Comparison of ENCODE assay signal across 7 cellular contexts in genomic region chr2:181803903-181804799, GRCh38.
DNase-seq lines count a peak whose midpoint lies in the region; ATAC-seq, FAIRE-seq and TF ChIP-seq lines count a peak whose summit lies in the region.
"Not testable (repeated sequence)": the region's sequence is repeated elsewhere in the genome, so short reads cannot be mapped to it uniquely, and the experiment has no call there.

No MANE protein-coding gene starts in this region.

- not testable (repeated sequence) for FAIRE-seq in RCC 7860 (lab: Jason Lieb, UNC)

- peak overlapping the region; percentile 95 for H2BK15ac ChIP-seq in mesenchymal stem cell (ENCODE audit: low read depth, poor library complexity, severe bottlenecking)

- not testable (repeated sequence) for TF ChIP-seq CTCF in WTC11 (IDR thresholded peaks at IDR 0.05); endodermal cell (conservative IDR thresholded peaks at IDR 0.05)

- not testable (repeated sequence) for H3K4me2 ChIP-seq in mesenchymal stem cell (ENCODE audit: low read length, poor library complexity, severe bottlenecking)

- H3K4me1 Mint-ChIP-seq in WTC11 = peaks cover 17% of the 10 kb centered on the region
- not testable (repeated sequence) for H3K4me1 Mint-ChIP-seq in endodermal cell

- peak overlapping the region; percentile 40; the same call in 1 of the 2 replicates for H3K9ac ChIP-seq in ES-I3 (ENCODE audit: low read depth, low read length)
- not testable (repeated sequence) for H3K9ac ChIP-seq in endodermal cell (ENCODE audit: extremely low read depth, low read length, poor library complexity, severe bottlenecking); iPS-20b (ENCODE audit: low read depth, low read length); mesenchymal stem cell (ENCODE audit: low read length)

- not testable (repeated sequence) for H3K27ac ChIP-seq in endodermal cell (ENCODE audit: low read depth, low read length); iPS-20b (ENCODE audit: low read length)
- peak overlapping the region; percentile 50 for H3K27ac ChIP-seq in mesenchymal stem cell (ENCODE audit: low read length, poor library complexity, severe bottlenecking)

- peak overlapping the region in 1 of 2 experiments; percentile 89 for H3K14ac ChIP-seq in mesenchymal stem cell (ENCODE audit: low read length in 2 of 2)

- not testable (repeated sequence) for H3K79me1 ChIP-seq in mesenchymal stem cell (replicated peaks; ENCODE audit: low read length, poor library complexity, severe bottlenecking)

- H3K27me3 Mint-ChIP-seq in WTC11 (ENCODE audit: low read depth); endodermal cell (ENCODE audit: insufficient read depth): not testable (repeated sequence)

- H4K8ac ChIP-seq in mesenchymal stem cell (ENCODE audit: low read length) = peak overlapping the region; percentile 91

- peak; percentile 100 for ATAC-seq in WTC11

- H3K4ac ChIP-seq in mesenchymal stem cell (ENCODE audit: low read depth in 1 of 2, low read length in 2 of 2) = peak overlapping the region; percentile 71 to 83

- H2AK5ac ChIP-seq in mesenchymal stem cell (ENCODE audit: low read length, severe bottlenecking) = peak overlapping the region; percentile 40

- POLR2A ChIA-PET in WTC11 (lab: Charles Lee) = interaction anchor here (0.6 kb wide), 1 partner anchor 8 kb away, joined by 4 read pairs; no protein-coding TSS in a partner anchor

- not testable (repeated sequence) for H3K4me1 ChIP-seq in ES-I3 (ENCODE audit: insufficient read depth, low read length); endodermal cell (ENCODE audit: control insufficient read depth, insufficient read depth, low read length); iPS-20b (ENCODE audit: insufficient read depth, low read length); mesenchymal stem cell (ENCODE audit: control insufficient read depth, insufficient read depth, low read depth, low read length)

- peak overlapping the region; percentile 11 for H3K4me3 ChIP-seq in endodermal cell (ENCODE audit: low read length)
- peak overlapping the region; percentile 46; the same call in 1 of the 2 replicates for H3K4me3 ChIP-seq in iPS-20b (ENCODE audit: low read length)
- H3K4me3 ChIP-seq in mesenchymal stem cell (ENCODE audit: insufficient read depth in 1 of 2, low read depth in 1 of 2, low read length in 2 of 2) = not testable (repeated sequence)

- H2BK5ac ChIP-seq in mesenchymal stem cell (ENCODE audit: low read depth, low read length, poor library complexity, severe bottlenecking) = not testable (repeated sequence)

- H2BK12ac ChIP-seq in mesenchymal stem cell (ENCODE audit: low read length in 2 of 2) = peak overlapping the region; percentile 80 to 99

- H3K27ac Mint-ChIP-seq in WTC11, endodermal cell: not testable (repeated sequence)

- not testable (repeated sequence) for H2AFZ ChIP-seq in mesenchymal stem cell (ENCODE audit: low read depth, low read length)

- peak overlapping the region; percentile 97 for H2BK120ac ChIP-seq in mesenchymal stem cell (ENCODE audit: low read depth, low read length)

- CTCF ChIA-PET in WTC11 (lab: Charles Lee) = interaction anchor here (1.6 kb wide), 1 partner anchor 62 kb away, joined by 9 read pairs; no protein-coding TSS in a partner anchor

- H3K36me3 Mint-ChIP-seq in WTC11 = peaks cover 22% of the 10 kb centered on the region
- H3K36me3 Mint-ChIP-seq in endodermal cell (ENCODE audit: low read depth) = not testable (repeated sequence)

- peaks cover 25% of the 10 kb centered on the region for H3K9me3 Mint-ChIP-seq in WTC11
- H3K9me3 Mint-ChIP-seq in endodermal cell = peaks cover 14% of the 10 kb centered on the region

- peak; percentile 45 for DNase-seq in M059J (ENCODE audit: low read depth)
- DNase-seq in RCC 7860 (ENCODE audit: low spot score) = peak; percentile 12
- DNase-seq in WTC11 (ENCODE audit: low spot score) = peak; percentile 91
- DNase-seq in endodermal cell = peak; percentile 95
- DNase-seq in mesenchymal stem cell = not testable (repeated sequence)

- not testable (repeated sequence) for H3K27me3 ChIP-seq in endodermal cell (ENCODE audit: control insufficient read depth, insufficient read depth, low read length, poor library complexity, severe bottlenecking); iPS-20b (ENCODE audit: insufficient read depth, low read length); mesenchymal stem cell (ENCODE audit: control insufficient read depth in 1 of 2, insufficient read depth in 1 of 2, low read length in 2 of 2)

- H3K4me3 Mint-ChIP-seq in WTC11 (peak overlapping the region; percentile 50), endodermal cell (peak overlapping the region; percentile 8)

- peak overlapping the region; percentile 92 for H4K91ac ChIP-seq in mesenchymal stem cell (ENCODE audit: low read length)

- 51 to 60% methylated on average over 10 to 12 of the region's 12 CpGs for WGBS in endodermal cell (ENCODE audit: insufficient coverage in 1 of 2, insufficient read length in 1 of 2), 2 experiments
- WGBS in mesenchymal stem cell = 55% methylated on average over 12 of the region's 12 CpGs

- not testable (repeated sequence) for H3K36me3 ChIP-seq in ES-I3 (ENCODE audit: insufficient read depth, low read length); endodermal cell (ENCODE audit: control insufficient read depth, insufficient read depth, low read length); iPS-20b (ENCODE audit: insufficient read depth, low read depth, low read length); mesenchymal stem cell (ENCODE audit: control insufficient read depth in 1 of 2, insufficient read depth in 2 of 2, low read depth in 1 of 2, low read length in 2 of 2)

- H3K23ac ChIP-seq in mesenchymal stem cell (ENCODE audit: low read length in 2 of 2) = not testable (repeated sequence)

- not testable (repeated sequence) for H3K9me3 ChIP-seq in ES-I3 (ENCODE audit: control insufficient read depth, insufficient read depth, low read length); endodermal cell (ENCODE audit: control insufficient read depth, low read length); iPS-20b (ENCODE audit: insufficient read depth, low read depth, low read length); mesenchymal stem cell (ENCODE audit: control insufficient read depth, low read length)

- H3K18ac ChIP-seq in mesenchymal stem cell (ENCODE audit: low read depth in 1 of 2, low read length in 2 of 2) = peak overlapping the region; percentile 92

TF ChIP-seq in WTC11, 78 proteins besides CTCF, POLR2A, EP300 and RAD21:
- TF ChIP-seq ZNF281 (CRISPR knock-in tag; IDR thresholded peaks at IDR 0.05) = peak; percentile 63; the same call in 1 of the 2 replicates
- TF ChIP-seq GABPB1 (CRISPR knock-in tag; IDR thresholded peaks at IDR 0.05) = peak; percentile 56
- peak; percentile 28; the same call in 1 of the 2 replicates for TF ChIP-seq FOXP4 (CRISPR knock-in tag; IDR thresholded peaks at IDR 0.05)
- TF ChIP-seq FOXK1 (CRISPR knock-in tag; IDR thresholded peaks at IDR 0.05) = peak; percentile 70; the same call in 1 of the 2 replicates
